ENCODE assay signal across 11 cellular contexts in genomic region chr6:134853111-134854055, GRCh38.
DNase-seq lines count a peak whose midpoint lies in the region; ATAC-seq and TF ChIP-seq lines count a peak whose summit lies in the region.
"Had no signal": no experiment of that assay in that cellular context is flagged by ENCODE, and none has a peak within 500 bp of the region (broad histone marks: within the 10 kb centered on the region; RNA-seq: fewer than 3 reads in every experiment).

No MANE protein-coding gene starts in this region.

- H3K27ac ChIP-seq in breast epithelium = peak overlapping the region; percentile 23 to 77
- H3K27ac ChIP-seq in right cardiac atrium (ENCODE audit: low read length) = no peak overlapping the region
- H3K27ac ChIP-seq in transverse colon = peak overlapping the region; percentile 46 to 62 (median 55)
- H3K27ac ChIP-seq: esophagus squamous epithelium had no signal

- TF ChIP-seq POLR2A in breast epithelium (IDR thresholded peaks at IDR 0.05) (no peak), transverse colon (IDR thresholded peaks at IDR 0.05) (no peak)

- H3K9me3 ChIP-seq in breast epithelium = no peaks in the 10 kb centered on the region
- no peaks in the 10 kb centered on the region for H3K9me3 ChIP-seq in right cardiac atrium (ENCODE audit: control insufficient read depth, low read length)
- H3K9me3 ChIP-seq in transverse colon = no peaks in the 10 kb centered on the region
- H3K9me3 ChIP-seq: esophagus squamous epithelium had no signal

- no peaks in the 10 kb centered on the region for H3K4me1 Mint-ChIP-seq in MCF 10A (ENCODE audit: insufficient read depth, unreplicated experiment)
- H3K4me1 Mint-ChIP-seq: activated naive CD4-positive, alpha-beta T cell treated with anti-CD3 and anti-CD28 coated beads, Interleukin-2, amount 50 U/mL, for 24 hours had no signal

- no peak overlapping the region for H3K4me3 Mint-ChIP-seq in MCF 10A (ENCODE audit: unreplicated experiment)
- H3K4me3 Mint-ChIP-seq: activated naive CD4-positive, alpha-beta T cell treated with anti-CD3 and anti-CD28 coated beads, Interleukin-2, amount 50 U/mL, for 24 hours had no signal

- H3K27me3 ChIP-seq in breast epithelium (no peaks in the 10 kb centered on the region), right cardiac atrium (ENCODE audit: control insufficient read depth, insufficient read depth) (no peaks in the 10 kb centered on the region), transverse colon (no peaks in the 10 kb centered on the region)
- H3K27me3 ChIP-seq: esophagus squamous epithelium had no signal

- TF ChIP-seq EP300 in transverse colon (IDR thresholded peaks at IDR 0.05; ENCODE audit: low read depth) = peak; percentile 80

- TF ChIP-seq CTCF in breast epithelium (IDR thresholded peaks at IDR 0.05) (no peak), MCF 10A (IDR thresholded peaks at IDR 0.05; ENCODE audit: unreplicated experiment) (no peak), astrocyte of the cerebellum (IDR thresholded peaks at IDR 0.05; ENCODE audit: low read depth, low read length, missing control alignments) (no peak), transverse colon (IDR thresholded peaks at IDR 0.05) (no peak)

- CTCF ChIA-PET in MCF 10A (lab: Yijun Ruan, JAX) = interaction anchor here (1.1 to 1.3 kb wide), 3 partner anchors 11 to 196 kb away, joined by 3 to 4 read pairs (median 3); no protein-coding TSS in a partner anchor

- no peak for DNase-seq in breast epithelium (ENCODE audit: low spot score in 2 of 2)
- no peak for DNase-seq in MCF 10A (ENCODE audit: unreplicated experiment)
- DNase-seq in astrocyte of the cerebellum (ENCODE audit: low read depth) = peak; percentile 50
- no peak for DNase-seq in right cardiac atrium
- peak; percentile 59 for DNase-seq in transverse colon
- no peak for DNase-seq in NCI-H2227 (lab: John Stamatoyannopoulos, UW; ENCODE audit: unreplicated experiment)
- no peak for DNase-seq in activated CD4-positive, alpha-beta T cell treated with anti-CD3 and anti-CD28 coated beads for 4 hours
- DNase-seq: activated CD4-positive, alpha-beta T cell treated with anti-CD3 and anti-CD28 coated beads for 48 hours; esophagus squamous epithelium had no signal

- POLR2A ChIA-PET in MCF 10A (lab: Yijun Ruan, JAX) = interaction anchor here (0.7 to 1.5 kb wide), 2 partner anchors 9 to 871 kb away, joined by 3 read pairs; no protein-coding TSS in a partner anchor

- peak; percentile 66 to 84 for ATAC-seq in right cardiac atrium
- no peak for ATAC-seq in HG03139 (IDR thresholded peaks at IDR 0.05; ENCODE audit: unreplicated experiment)

- H3K27me3 Mint-ChIP-seq in MCF 10A (ENCODE audit: insufficient read depth, unreplicated experiment) = no peaks in the 10 kb centered on the region
- H3K27me3 Mint-ChIP-seq: activated naive CD4-positive, alpha-beta T cell treated with anti-CD3 and anti-CD28 coated beads, Interleukin-2, amount 50 U/mL, for 24 hours had no signal

- WGBS in right cardiac atrium = 36% methylated on average over 7 of the region's 7 CpGs
- 46 to 56% methylated on average over 5 to 7 of the region's 7 CpGs for WGBS in transverse colon (ENCODE audit: low coverage in 1 of 2), 2 donors

- in situ Hi-C loops in astrocyte of the cerebellum (cut with HindIII; ENCODE audit: low sequenced_read_pairs) (no loop called here), transverse colon (cut with MboI; ENCODE audit: low pct_ligation_motif_present in 1 of 4, low pct_unique_long_range_greater_than_20kb in 1 of 4, low sequenced_read_pairs in 3 of 4) (no loop called here)

- H3K4me3 ChIP-seq in breast epithelium (no peak overlapping the region), astrocyte of the cerebellum (ENCODE audit: low read depth, low read length) (no peak overlapping the region), right cardiac atrium (ENCODE audit: low read length) (no peak overlapping the region), transverse colon (no peak overlapping the region)
- H3K4me3 ChIP-seq: esophagus squamous epithelium had no signal

- H3K27ac Mint-ChIP-seq in MCF 10A (ENCODE audit: low read depth, unreplicated experiment) = no peak overlapping the region
- H3K27ac Mint-ChIP-seq: activated naive CD4-positive, alpha-beta T cell treated with anti-CD3 and anti-CD28 coated beads, Interleukin-2, amount 50 U/mL, for 24 hours had no signal

- intact Hi-C loops in breast epithelium (cut with DNase I; ENCODE audit: low total_unique reads) (no loop called here), MCF 10A (cut with micrococcal nuclease) (no loop called here), right cardiac atrium (cut with DNase I) (no loop called here), transverse colon (cut with DNase I; ENCODE audit: low total_unique reads) (no loop called here)

- no peaks in the 10 kb centered on the region for H3K36me3 ChIP-seq in breast epithelium
- no peaks in the 10 kb centered on the region for H3K36me3 ChIP-seq in transverse colon
- H3K36me3 ChIP-seq: esophagus squamous epithelium had no signal

- H3K4me1 ChIP-seq in breast epithelium (no peaks in the 10 kb centered on the region), right cardiac atrium (ENCODE audit: control insufficient read depth, insufficient read depth, low read length) (peaks cover 2% of the 10 kb centered on the region), transverse colon (peaks cover 0 to 23% (median 3%) of the 10 kb centered on the region in 4 donors)

- H3K36me3 Mint-ChIP-seq in MCF 10A (ENCODE audit: insufficient read depth, unreplicated experiment) = no peaks in the 10 kb centered on the region
- H3K36me3 Mint-ChIP-seq: activated naive CD4-positive, alpha-beta T cell treated with anti-CD3 and anti-CD28 coated beads, Interleukin-2, amount 50 U/mL, for 24 hours had no signal

- no peaks in the 10 kb centered on the region for H3K9me3 Mint-ChIP-seq in MCF 10A (ENCODE audit: unreplicated experiment)
- H3K9me3 Mint-ChIP-seq: activated naive CD4-positive, alpha-beta T cell treated with anti-CD3 and anti-CD28 coated beads, Interleukin-2, amount 50 U/mL, for 24 hours had no signal

- BruUV-seq in MCF 10A (replicated peaks; lab: Mats Ljungman, UMichigan) = no TSS peak

Comparison
In these comparisons a context has a peak if more than half of its experiments do, and no peak if none do; other contexts are left out.
1. DNase-seq: peak in astrocyte of the cerebellum (single experiment) and transverse colon (single experiment); none in breast epithelium (0 of 2), MCF 10A (single experiment), right cardiac atrium (0 of 3), NCI-H2227 (single experiment) and activated CD4-positive, alpha-beta T cell treated with anti-CD3 and anti-CD28 coated beads for 4 hours (0 of 2).